Comparison of ENCODE assay signal across 1 cellular context in the genomic region with DNA sequence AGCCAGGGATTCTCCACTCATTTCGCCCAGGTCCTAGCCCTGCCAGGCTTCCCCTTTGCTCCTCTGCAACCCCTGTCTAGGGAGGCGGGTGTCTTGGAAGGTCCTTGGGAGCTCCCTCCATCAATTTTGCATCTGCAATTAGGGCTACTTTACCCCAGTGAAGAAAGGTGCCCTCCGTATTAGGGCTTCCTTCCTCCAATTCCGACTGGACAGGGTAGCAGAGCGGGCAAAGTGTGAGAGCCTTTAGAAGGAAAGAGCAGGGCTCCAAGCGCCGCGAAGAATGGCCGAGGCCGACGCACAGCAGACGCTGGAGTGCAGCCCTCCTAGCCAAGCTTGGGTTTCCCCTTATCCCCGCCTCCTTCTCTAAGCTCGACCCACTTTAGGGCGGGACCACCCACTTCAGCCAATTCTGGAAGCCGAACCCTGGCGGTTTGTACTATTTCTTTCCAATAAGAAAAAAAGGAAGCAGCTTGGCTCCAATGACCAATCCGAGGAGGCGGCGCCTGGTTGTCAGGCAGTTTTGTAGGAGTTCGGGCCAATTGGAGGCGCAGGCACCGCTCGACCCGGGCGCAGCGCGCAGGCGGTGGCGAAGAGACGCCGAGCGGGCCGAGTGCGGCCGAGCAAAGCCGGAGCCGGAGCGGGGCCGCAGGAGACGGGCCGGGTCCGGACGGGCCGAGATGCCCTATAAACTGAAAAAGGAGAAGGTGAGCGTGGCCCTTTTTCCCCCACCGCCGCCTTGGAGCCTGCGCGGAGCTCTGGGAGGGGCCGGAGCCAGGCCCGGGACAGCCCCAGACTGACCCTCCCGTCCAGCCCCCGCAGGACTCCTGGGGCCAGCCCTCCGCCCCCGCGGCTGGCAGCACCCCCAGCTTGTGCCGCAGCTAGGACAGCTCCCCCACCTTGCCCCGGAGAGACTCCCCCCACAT.
A peak's percentile ranks its signal among the peaks of the same experiment; 100 is the strongest.
TF ChIP-seq lines count a peak whose summit lies in the region.

Gene PPP2R5D (plus strand): TSS at position 570 of the 923 bp plus-strand sequence. CDS start 108 bp downstream, at position 678.

TF ChIP-seq in HCT116, 20 proteins besides CTCF, POLR2A, EP300 and RAD21 (continued from another document):
- TF ChIP-seq, protein P1, sequence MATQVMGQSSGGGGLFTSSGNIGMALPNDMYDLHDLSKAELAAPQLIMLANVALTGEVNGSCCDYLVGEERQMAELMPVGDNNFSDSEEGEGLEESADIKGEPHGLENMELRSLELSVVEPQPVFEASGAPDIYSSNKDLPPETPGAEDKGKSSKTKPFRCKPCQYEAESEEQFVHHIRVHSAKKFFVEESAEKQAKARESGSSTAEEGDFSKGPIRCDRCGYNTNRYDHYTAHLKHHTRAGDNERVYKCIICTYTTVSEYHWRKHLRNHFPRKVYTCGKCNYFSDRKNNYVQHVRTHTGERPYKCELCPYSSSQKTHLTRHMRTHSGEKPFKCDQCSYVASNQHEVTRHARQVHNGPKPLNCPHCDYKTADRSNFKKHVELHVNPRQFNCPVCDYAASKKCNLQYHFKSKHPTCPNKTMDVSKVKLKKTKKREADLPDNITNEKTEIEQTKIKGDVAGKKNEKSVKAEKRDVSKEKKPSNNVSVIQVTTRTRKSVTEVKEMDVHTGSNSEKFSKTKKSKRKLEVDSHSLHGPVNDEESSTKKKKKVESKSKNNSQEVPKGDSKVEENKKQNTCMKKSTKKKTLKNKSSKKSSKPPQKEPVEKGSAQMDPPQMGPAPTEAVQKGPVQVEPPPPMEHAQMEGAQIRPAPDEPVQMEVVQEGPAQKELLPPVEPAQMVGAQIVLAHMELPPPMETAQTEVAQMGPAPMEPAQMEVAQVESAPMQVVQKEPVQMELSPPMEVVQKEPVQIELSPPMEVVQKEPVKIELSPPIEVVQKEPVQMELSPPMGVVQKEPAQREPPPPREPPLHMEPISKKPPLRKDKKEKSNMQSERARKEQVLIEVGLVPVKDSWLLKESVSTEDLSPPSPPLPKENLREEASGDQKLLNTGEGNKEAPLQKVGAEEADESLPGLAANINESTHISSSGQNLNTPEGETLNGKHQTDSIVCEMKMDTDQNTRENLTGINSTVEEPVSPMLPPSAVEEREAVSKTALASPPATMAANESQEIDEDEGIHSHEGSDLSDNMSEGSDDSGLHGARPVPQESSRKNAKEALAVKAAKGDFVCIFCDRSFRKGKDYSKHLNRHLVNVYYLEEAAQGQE (IDR thresholded peaks at IDR 0.05; ENCODE audit: low read depth), result no peak
- TF ChIP-seq, protein P2, sequence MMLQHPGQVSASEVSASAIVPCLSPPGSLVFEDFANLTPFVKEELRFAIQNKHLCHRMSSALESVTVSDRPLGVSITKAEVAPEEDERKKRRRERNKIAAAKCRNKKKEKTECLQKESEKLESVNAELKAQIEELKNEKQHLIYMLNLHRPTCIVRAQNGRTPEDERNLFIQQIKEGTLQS (IDR thresholded peaks at IDR 0.05), result no peak
- TF ChIP-seq, protein P3, sequence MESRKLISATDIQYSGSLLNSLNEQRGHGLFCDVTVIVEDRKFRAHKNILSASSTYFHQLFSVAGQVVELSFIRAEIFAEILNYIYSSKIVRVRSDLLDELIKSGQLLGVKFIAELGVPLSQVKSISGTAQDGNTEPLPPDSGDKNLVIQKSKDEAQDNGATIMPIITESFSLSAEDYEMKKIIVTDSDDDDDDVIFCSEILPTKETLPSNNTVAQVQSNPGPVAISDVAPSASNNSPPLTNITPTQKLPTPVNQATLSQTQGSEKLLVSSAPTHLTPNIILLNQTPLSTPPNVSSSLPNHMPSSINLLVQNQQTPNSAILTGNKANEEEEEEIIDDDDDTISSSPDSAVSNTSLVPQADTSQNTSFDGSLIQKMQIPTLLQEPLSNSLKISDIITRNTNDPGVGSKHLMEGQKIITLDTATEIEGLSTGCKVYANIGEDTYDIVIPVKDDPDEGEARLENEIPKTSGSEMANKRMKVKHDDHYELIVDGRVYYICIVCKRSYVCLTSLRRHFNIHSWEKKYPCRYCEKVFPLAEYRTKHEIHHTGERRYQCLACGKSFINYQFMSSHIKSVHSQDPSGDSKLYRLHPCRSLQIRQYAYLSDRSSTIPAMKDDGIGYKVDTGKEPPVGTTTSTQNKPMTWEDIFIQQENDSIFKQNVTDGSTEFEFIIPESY (IDR thresholded peaks at IDR 0.05; ENCODE audit: extremely low read depth, insufficient replicate concordance, low read length), result peak; percentile 23
- TF ChIP-seq, protein P4, sequence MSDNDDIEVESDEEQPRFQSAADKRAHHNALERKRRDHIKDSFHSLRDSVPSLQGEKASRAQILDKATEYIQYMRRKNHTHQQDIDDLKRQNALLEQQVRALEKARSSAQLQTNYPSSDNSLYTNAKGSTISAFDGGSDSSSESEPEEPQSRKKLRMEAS (IDR thresholded peaks at IDR 0.05), result no peak
- TF ChIP-seq SIN3A (IDR thresholded peaks at IDR 0.05; ENCODE audit: low read depth) (peak; percentile 40; the same call in 1 of the 2 replicates), SRF (IDR thresholded peaks at IDR 0.05; ENCODE audit: low read depth) (peak; percentile 56; the same call in 1 of the 2 replicates)
